Comparison of ENCODE assay signal across 8 cellular contexts in genomic region chr22:37817705-37818311, GRCh38. TPM values are rescaled to one million over a fixed set of nuclear protein-coding genes. Genes with fewer than 3 reads are reported as not detected.
DNase-seq lines count a peak whose midpoint lies in the region; TF ChIP-seq lines count a peak whose summit lies in the region.

No MANE protein-coding gene starts in this region.

- H3K36me3 Mint-ChIP-seq in T-helper 2 cell treated with Interferon-gamma antibody and Interleukin-4, amounts not matched to agents 5 μg/mL and 100 μg/mL, for 36 hours (ENCODE audit: low read depth): peaks cover 5% of the 10 kb centered on the region

- H3K9me3 ChIP-seq in hepatocyte (ENCODE audit: low read depth) (no peaks in the 10 kb centered on the region), uterus (no peaks in the 10 kb centered on the region)

- intact Hi-C loops in uterus (cut with DNase I; ENCODE audit: low total_unique reads): loop anchor here (2.0 to 5.0 kb wide), 2 partner anchors 47 to 149 kb away; no protein-coding TSS in a partner anchor

- H3K4me1 Mint-ChIP-seq in T-helper 2 cell treated with Interferon-gamma antibody and Interleukin-4, amounts not matched to agents 5 μg/mL and 100 μg/mL, for 36 hours (ENCODE audit: low read depth): peaks cover 7% of the 10 kb centered on the region

- H3K36me3 ChIP-seq in hepatocyte (replicated peaks; ENCODE audit: insufficient read depth, low read depth): no peaks in the 10 kb centered on the region
- no peaks in the 10 kb centered on the region for H3K36me3 ChIP-seq in uterus

- peaks cover 26% of the 10 kb centered on the region for H3K27me3 Mint-ChIP-seq in T-helper 2 cell treated with Interferon-gamma antibody and Interleukin-4, amounts not matched to agents 5 μg/mL and 100 μg/mL, for 36 hours (ENCODE audit: low read depth)

- H3K9me3 Mint-ChIP-seq in T-helper 2 cell treated with Interferon-gamma antibody and Interleukin-4, amounts not matched to agents 5 μg/mL and 100 μg/mL, for 36 hours: no peaks in the 10 kb centered on the region

- no peaks in the 10 kb centered on the region for H3K79me2 ChIP-seq in hepatocyte

- no peaks in the 10 kb centered on the region for H4K20me1 ChIP-seq in hepatocyte (ENCODE audit: insufficient read depth, poor library complexity, severe bottlenecking)

- H3K9me2 ChIP-seq in hepatocyte (replicated peaks; ENCODE audit: insufficient read depth): no peaks in the 10 kb centered on the region

- peak overlapping the region; percentile 67 for H2AFZ ChIP-seq in hepatocyte

- H3K27ac ChIP-seq in hepatocyte (peak overlapping the region; percentile 83), uterus (peak overlapping the region; percentile 32 to 57)

- peak overlapping the region; percentile 88 for H3K4me2 ChIP-seq in hepatocyte

- WGBS in hepatocyte (ENCODE audit: low lambda C conversion rate, missing lambda C conversion rate): 2% methylated on average over 26 of the region's 27 CpGs

- peaks cover 15% of the 10 kb centered on the region for H3K4me1 ChIP-seq in hepatocyte (ENCODE audit: insufficient read depth)
- peaks cover 0 to 13% of the 10 kb centered on the region in 2 donors for H3K4me1 ChIP-seq in uterus

- no peak overlapping the region for H3K4me3 ChIP-seq in hepatocyte
- H3K4me3 ChIP-seq in uterus: peak overlapping the region; percentile 20 to 41

- peaks cover 26% of the 10 kb centered on the region for H3K27me3 ChIP-seq in hepatocyte
- peaks cover 0 to 12% of the 10 kb centered on the region in 2 donors for H3K27me3 ChIP-seq in uterus

- TF ChIP-seq CTCF in hepatocyte (IDR thresholded peaks at IDR 0.05; ENCODE audit: poor library complexity) (peak; percentile 91), uterus (IDR thresholded peaks at IDR 0.05) (peak; percentile 98 to 99 (median 98))

- peak overlapping the region; percentile 34 for H3K4me3 Mint-ChIP-seq in T-helper 2 cell treated with Interferon-gamma antibody and Interleukin-4, amounts not matched to agents 5 μg/mL and 100 μg/mL, for 36 hours

- DNase-seq in NCI-H1417 (lab: John Stamatoyannopoulos, UW) (peak; percentile 65 to 77 (median 68)), NCI-H1417 treated with DMSO at 0.1 percent for 48 hours (lab: John Stamatoyannopoulos, UW) (no peak), NCI-H1048 (lab: John Stamatoyannopoulos, UW) (peak; percentile 31), anterior cingulate cortex (lab: John Stamatoyannopoulos, UW) (peak in 55 of 58 donors; percentile 39 to 86 (median 73)), hepatocyte (ENCODE audit: low spot score) (peak; percentile 92), renal cortical epithelial cell (ENCODE audit: low read depth) (peak; percentile 40), uterus (peak; percentile 79 to 89)
- DNase-seq in T-helper 2 cell treated with Interferon-gamma antibody and Interleukin-4, amounts not matched to agents 5 μg/mL and 100 μg/mL, for 36 hours (ENCODE audit: low spot score): peak; percentile 80

- TF ChIP-seq POLR2A in uterus (IDR thresholded peaks at IDR 0.05): peak in 1 of 2 donors; percentile 26

- no peak overlapping the region for H3K27ac Mint-ChIP-seq in T-helper 2 cell treated with Interferon-gamma antibody and Interleukin-4, amounts not matched to agents 5 μg/mL and 100 μg/mL, for 36 hours

RNA-seq across cellular contexts. Expression of gene GALR3, which starts 5.4 kb away (rescaled TPM):
- not detected in 2 replicates for total RNA-seq in hepatocyte
- polyA plus RNA-seq in hepatocyte: 0.29 TPM in 1 of 2 replicates, not detected in the other
- 0.35 TPM in 1 of 2 replicates, not detected in the other for total RNA-seq in renal cortical epithelial cell
- not detected for total RNA-seq in uterus

RNA-seq across cellular contexts. Expression of gene GCAT, which starts 10.1 kb away (rescaled TPM):
- total RNA-seq in hepatocyte (20.2 and 20.4 TPM in 2 replicates), renal cortical epithelial cell (9.9 and 24.7 TPM in 2 replicates), uterus (10 to 100 TPM in 3 of 4 donors, 1 to 10 TPM in 1; 3.8 to 53.8 (median 14.9) TPM)
- 31.5 and 40.0 TPM in 2 replicates for polyA plus RNA-seq in hepatocyte

RNA-seq across cellular contexts. Expression of gene ANKRD54, which starts 26.3 kb away (rescaled TPM):
- 28.5 and 30.4 TPM in 2 replicates for total RNA-seq in hepatocyte
- polyA plus RNA-seq in hepatocyte: 29.9 and 33.2 TPM in 2 replicates
- 32.8 and 45.7 TPM in 2 replicates for total RNA-seq in renal cortical epithelial cell
- 10 to 100 TPM in 3 of 4 donors, 1 to 10 TPM in 1; 8.5 to 37.7 (median 20.5) TPM for total RNA-seq in uterus

RNA-seq across cellular contexts. Expression of gene EIF3L, which starts 31.4 kb away (rescaled TPM):
- total RNA-seq in hepatocyte: 365 and 421 TPM in 2 replicates
- 172 and 199 TPM in 2 replicates for polyA plus RNA-seq in hepatocyte
- total RNA-seq in renal cortical epithelial cell: 278 and 409 TPM in 2 replicates
- total RNA-seq in uterus: 100 to 1,000 TPM; 290 to 559 (median 413) TPM
